Comparison of ENCODE assay signal across 13 cellular contexts in genomic region chr1:73162576-73162975, GRCh38.
DNase-seq lines count a peak whose midpoint lies in the region; TF ChIP-seq lines count a peak whose summit lies in the region.
"Had no signal": no experiment of that assay in that cellular context is flagged by ENCODE, and none has a peak within 500 bp of the region (broad histone marks: within the 10 kb centered on the region; RNA-seq: fewer than 3 reads in every experiment).

No MANE protein-coding gene starts in this region.

- no peaks in the 10 kb centered on the region for H3K27me3 ChIP-seq in H9 (ENCODE audit: insufficient read depth, low read length)

- H4K20me1 ChIP-seq in H9 (ENCODE audit: control insufficient read depth, insufficient read depth, insufficient read length), result no peaks in the 10 kb centered on the region

- no peak overlapping the region for H3K27ac Mint-ChIP-seq in H9
- H3K27ac Mint-ChIP-seq: CD8-positive, alpha-beta memory T cell had no signal

- no peak overlapping the region for H3K18ac ChIP-seq in H9 (ENCODE audit: insufficient read length, low read depth, low read length)

- no peak overlapping the region for H3K23ac ChIP-seq in H9 (ENCODE audit: insufficient read length, low read depth, low read length)

- H3K27ac ChIP-seq in H9 (ENCODE audit: insufficient read length, low read depth, low read length), result no peak overlapping the region
- H3K27ac ChIP-seq: PC-9 had no signal

- no peaks in the 10 kb centered on the region for H3K9me3 Mint-ChIP-seq in H9

- H3K23me2 ChIP-seq in H9 (ENCODE audit: insufficient read length, low read depth, low read length, poor library complexity, severe bottlenecking), result no peaks in the 10 kb centered on the region

- H3K4me2 ChIP-seq in H9 (ENCODE audit: insufficient read depth, insufficient read length, low read length), result no peak overlapping the region
- H3K4me2 ChIP-seq: PC-9 had no signal

- WGBS in H9 (ENCODE audit: extremely low coverage, insufficient read length, low lambda C conversion rate), result no CpG with 5 or more reads among the region's 5 CpGs

- no peaks in the 10 kb centered on the region for H3K79me1 ChIP-seq in H9 (ENCODE audit: insufficient read depth, low read depth, low read length, poor library complexity, severe bottlenecking)

- no peak overlapping the region for H3T11ph ChIP-seq in H9 (ENCODE audit: low read length)

- no peaks in the 10 kb centered on the region for H3K36me3 Mint-ChIP-seq in H9 (ENCODE audit: insufficient read depth in 1 of 3, low read depth in 3 of 3)
- H3K36me3 Mint-ChIP-seq: CD8-positive, alpha-beta memory T cell had no signal

- H4K91ac ChIP-seq in H9 (ENCODE audit: insufficient read length, low read depth, low read length), result no peak overlapping the region

- no peak overlapping the region for H2AK5ac ChIP-seq in H9 (ENCODE audit: insufficient read length, low read length)

- no peaks in the 10 kb centered on the region for H3K4me1 Mint-ChIP-seq in H9
- H3K4me1 Mint-ChIP-seq: CD8-positive, alpha-beta memory T cell had no signal

- DNase-seq in H4 (ENCODE audit: low spot score), result peak; percentile 51
- DNase-seq in RPMI7951 (ENCODE audit: low read depth), result peak; percentile 2
- DNase-seq in fibroblast of gingiva (ENCODE audit: low read depth), result peak; percentile 3
- DNase-seq in stromal cell of bone marrow (ENCODE audit: low read depth), result peak; percentile 1
- no peak for DNase-seq in NCI-H146 treated with DMSO at 0.1 percent for 48 hours (lab: John Stamatoyannopoulos, UW; ENCODE audit: unreplicated experiment)
- DNase-seq in SIG-M5 treated with dmso at 0.1 percent for 504 hours (lab: John Stamatoyannopoulos, UW; ENCODE audit: unreplicated experiment), result no peak
- DNase-seq in H9, result no peak
- DNase-seq: CD8-positive, alpha-beta memory T cell; IMR-90; NCI-H1048; NCI-H146; NCI-H345; PC-9 had no signal

- no peaks in the 10 kb centered on the region for H3K79me2 ChIP-seq in H9 (ENCODE audit: insufficient read depth, low read length)

- no peak overlapping the region for H3K9ac ChIP-seq in H9 (ENCODE audit: extremely low read depth, insufficient read length, low read length)

- H2BK5ac ChIP-seq in H9 (ENCODE audit: insufficient read length, low read length), result no peak overlapping the region

- H2BK12ac ChIP-seq in H9 (ENCODE audit: insufficient read length, low read depth, low read length), result no peak overlapping the region

- no peak overlapping the region for H3K4ac ChIP-seq in H9 (ENCODE audit: low read depth, low read length)

- no peak overlapping the region for H3K14ac ChIP-seq in H9 (ENCODE audit: insufficient read depth, low read length)

- no peak overlapping the region for H3K56ac ChIP-seq in H9 (ENCODE audit: insufficient read length, low read depth, low read length)

- no peak overlapping the region for H4K5ac ChIP-seq in H9 (ENCODE audit: insufficient read length, low read depth, low read length)

- no peak for TF ChIP-seq CTCF in H9 (conservative IDR thresholded peaks at IDR 0.05)

- no peak overlapping the region for H3K4me3 Mint-ChIP-seq in H9
- H3K4me3 Mint-ChIP-seq: CD8-positive, alpha-beta memory T cell had no signal

- no peaks in the 10 kb centered on the region for H3K9me3 ChIP-seq in H9 (ENCODE audit: control insufficient read depth, low read depth, low read length)

- no peaks in the 10 kb centered on the region for H3K27me3 Mint-ChIP-seq in H9 (ENCODE audit: low read depth)
- H3K27me3 Mint-ChIP-seq: CD8-positive, alpha-beta memory T cell had no signal

- no peak overlapping the region for H4K8ac ChIP-seq in H9 (replicated peaks; ENCODE audit: insufficient read length, low read depth, low read length)

- H2BK120ac ChIP-seq in H9 (ENCODE audit: low read depth, low read length, poor library complexity, severe bottlenecking), result no peak overlapping the region

- no peak overlapping the region for H2BK15ac ChIP-seq in H9 (ENCODE audit: low read depth, low read length)

- H2BK20ac ChIP-seq in H9 (ENCODE audit: low read depth, low read length, poor library complexity, severe bottlenecking), result no peak overlapping the region

- no peak overlapping the region for H2AFZ ChIP-seq in H9 (ENCODE audit: low read length)
- H2AFZ ChIP-seq: PC-9 had no signal

- no peaks in the 10 kb centered on the region for H3K4me1 ChIP-seq in H9 (ENCODE audit: insufficient read depth, low read length)

Comparison
In these comparisons a context has a peak if more than half of its experiments do, and no peak if none do; other contexts are left out.
1. DNase-seq: peak in H4 (single experiment), RPMI7951 (single experiment), fibroblast of gingiva (single experiment) and stromal cell of bone marrow (single experiment); none in NCI-H146 treated with DMSO at 0.1 percent for 48 hours (single experiment), SIG-M5 treated with dmso at 0.1 percent for 504 hours (single experiment) and H9 (single experiment).